ENCODE assay signal across 8 cellular contexts in genomic region chr16:8964462-8964861, GRCh38. TPM values are rescaled to one million over a fixed set of nuclear protein-coding genes. Genes with fewer than 3 reads are reported as not detected.
DNase-seq lines count a peak whose midpoint lies in the region; ATAC-seq and TF ChIP-seq lines count a peak whose summit lies in the region.

No MANE protein-coding gene starts in this region.

- POLR2A ChIA-PET in HEK293 (lab: Yijun Ruan, JAX), result interaction anchor here (0.6 to 0.7 kb wide), 2 partner anchors 95 to 127 kb away, joined by 3 to 4 read pairs; partner anchors contain the start of genes CARHSP1 and HAPSTR1
- POLR2A ChIA-PET in activated CD4-positive, alpha-beta memory T cell treated with anti-CD3 and anti-CD28 coated beads, Interleukin-2, amount 10 ng/mL, durations not matched to agents 7 days and 5 days (lab: Charles Lee), result interaction anchor here (0.7 to 1.8 kb wide), 10 partner anchors 17 to 128 kb away, joined by 3 to 14 read pairs (median 4); partner anchors contain the start of genes CARHSP1 and HAPSTR1

- H3K4me1 ChIP-seq in HEK293 (ENCODE audit: control insufficient read depth, insufficient read depth, low read length), result peaks cover 15% of the 10 kb centered on the region

- no peak for ATAC-seq in stimulated activated memory B cell treated with anti-CD40 and anti-IgM and Interleukin-4, amounts not matched to agents 10 μg/mL and 1 μg/mL and 100 μg/mL, for 72 hours
- no peak for ATAC-seq in HG03342 (IDR thresholded peaks at IDR 0.05; ENCODE audit: unreplicated experiment)

- peaks cover 7% of the 10 kb centered on the region for H3K27me3 Mint-ChIP-seq in activated CD4-positive, alpha-beta memory T cell treated with anti-CD3 and anti-CD28 coated beads, Interleukin-2, amount 10 ng/mL, durations not matched to agents 7 days and 5 days
- no peaks in the 10 kb centered on the region for H3K27me3 Mint-ChIP-seq in stimulated activated memory B cell treated with anti-CD40 and anti-IgM and Interleukin-4, amounts not matched to agents 10 μg/mL and 1 μg/mL and 100 μg/mL, for 72 hours

- DNase-seq in activated CD4-positive, alpha-beta memory T cell treated with anti-CD3 and anti-CD28 coated beads, Interleukin-2, amount 10 ng/mL, durations not matched to agents 7 days and 5 days, result no peak
- DNase-seq in LoVo (ENCODE audit: low spot score) (no peak), DMS53 treated with DMSO at 0.1 percent for 48 hours (lab: John Stamatoyannopoulos, UW; ENCODE audit: unreplicated experiment) (no peak), UCSD-AML1 (lab: John Stamatoyannopoulos, UW; ENCODE audit: unreplicated experiment) (no peak)

- H3K27ac Mint-ChIP-seq in activated CD4-positive, alpha-beta memory T cell treated with anti-CD3 and anti-CD28 coated beads, Interleukin-2, amount 10 ng/mL, durations not matched to agents 7 days and 5 days, result peak overlapping the region; percentile 71
- H3K27ac Mint-ChIP-seq in stimulated activated memory B cell treated with anti-CD40 and anti-IgM and Interleukin-4, amounts not matched to agents 10 μg/mL and 1 μg/mL and 100 μg/mL, for 72 hours, result peak overlapping the region; percentile 49

- CTCF ChIA-PET in HEK293 (lab: Yijun Ruan, JAX), result no interaction called here
- CTCF ChIA-PET in activated CD4-positive, alpha-beta memory T cell treated with anti-CD3 and anti-CD28 coated beads, Interleukin-2, amount 10 ng/mL, durations not matched to agents 7 days and 5 days (lab: Charles Lee), result interaction anchor here (1.1 to 1.5 kb wide), 2 partner anchors 28 to 127 kb away, joined by 3 to 5 read pairs; partner anchors contain the start of gene HAPSTR1

- H3K9me3 Mint-ChIP-seq in activated CD4-positive, alpha-beta memory T cell treated with anti-CD3 and anti-CD28 coated beads, Interleukin-2, amount 10 ng/mL, durations not matched to agents 7 days and 5 days, result no peaks in the 10 kb centered on the region
- no peaks in the 10 kb centered on the region for H3K9me3 Mint-ChIP-seq in stimulated activated memory B cell treated with anti-CD40 and anti-IgM and Interleukin-4, amounts not matched to agents 10 μg/mL and 1 μg/mL and 100 μg/mL, for 72 hours

- H3K4me3 Mint-ChIP-seq in activated CD4-positive, alpha-beta memory T cell treated with anti-CD3 and anti-CD28 coated beads, Interleukin-2, amount 10 ng/mL, durations not matched to agents 7 days and 5 days, result peak overlapping the region; percentile 60
- peak overlapping the region; percentile 64 for H3K4me3 Mint-ChIP-seq in stimulated activated memory B cell treated with anti-CD40 and anti-IgM and Interleukin-4, amounts not matched to agents 10 μg/mL and 1 μg/mL and 100 μg/mL, for 72 hours

- no peaks in the 10 kb centered on the region for H3K9me3 ChIP-seq in HEK293 (ENCODE audit: control insufficient read depth, insufficient read depth, low read depth, low read length)

- H3K4me3 ChIP-seq in HEK293 (ENCODE audit: low read depth, low read length), result peak overlapping the region; percentile 57
- peak overlapping the region; percentile 33 for H3K4me3 ChIP-seq in iPS-11a (ENCODE audit: low read depth, low read length)

- H3K4me1 Mint-ChIP-seq in activated CD4-positive, alpha-beta memory T cell treated with anti-CD3 and anti-CD28 coated beads, Interleukin-2, amount 10 ng/mL, durations not matched to agents 7 days and 5 days, result peaks cover 36% of the 10 kb centered on the region
- H3K4me1 Mint-ChIP-seq in stimulated activated memory B cell treated with anti-CD40 and anti-IgM and Interleukin-4, amounts not matched to agents 10 μg/mL and 1 μg/mL and 100 μg/mL, for 72 hours, result peaks cover 35% of the 10 kb centered on the region

- peaks cover 12% of the 10 kb centered on the region for H3K36me3 Mint-ChIP-seq in activated CD4-positive, alpha-beta memory T cell treated with anti-CD3 and anti-CD28 coated beads, Interleukin-2, amount 10 ng/mL, durations not matched to agents 7 days and 5 days (ENCODE audit: low read depth)
- peaks cover 7% of the 10 kb centered on the region for H3K36me3 Mint-ChIP-seq in stimulated activated memory B cell treated with anti-CD40 and anti-IgM and Interleukin-4, amounts not matched to agents 10 μg/mL and 1 μg/mL and 100 μg/mL, for 72 hours

- no peak for TF ChIP-seq CTCF in HEK293 (tag by site-specific recombination; IDR thresholded peaks at IDR 0.05)

- no peaks in the 10 kb centered on the region for H3K36me3 ChIP-seq in HEK293 (ENCODE audit: control insufficient read depth in 2 of 2, insufficient read depth in 1 of 2, low read length in 2 of 2)

- H3K27ac ChIP-seq in HEK293 (ENCODE audit: extremely low read depth, low read depth, low read length), result peak overlapping the region; percentile 53; the same call in 1 of the 2 replicates

TF ChIP-seq in HEK293, 187 proteins besides CTCF, POLR2A, EP300 and RAD21:
- TF ChIP-seq ZNF341 (tag by site-specific recombination; IDR thresholded peaks at IDR 0.05; ENCODE audit: low read depth) (no peak), ZBTB8A (tag by site-specific recombination; IDR thresholded peaks at IDR 0.05) (peak; percentile 11; the same call in 1 of the 2 replicates), ZNF549 (tag by site-specific recombination; IDR thresholded peaks at IDR 0.05) (no peak), ZBTB20 (tag by site-specific recombination; IDR thresholded peaks at IDR 0.05) (peak; percentile 27; the same call in 1 of the 2 replicates), ZNF76 (tag by site-specific recombination; IDR thresholded peaks at IDR 0.05; ENCODE audit: borderline replicate concordance, low read depth) (no peak)

RNA-seq across cellular contexts. Expression of gene USP7, which starts 0.8 kb away (rescaled TPM):
- 100 to 1,000 TPM; 162 to 166 TPM for total RNA-seq in activated CD4-positive, alpha-beta memory T cell treated with anti-CD3 and anti-CD28 coated beads, Interleukin-2, amount 10 ng/mL, durations not matched to agents 7 days and 5 days
